Comparison of ENCODE assay signal across 1 cellular context in genomic region chr20:50146732-50147662, GRCh38.
A peak's percentile ranks its signal among the peaks of the same experiment; 100 is the strongest.
TF ChIP-seq lines count a peak whose summit lies in the region.

No MANE protein-coding gene starts in this region.

TF ChIP-seq in HepG2, 621 proteins besides CTCF, POLR2A, EP300 and RAD21 (continued from another document):
- TF ChIP-seq SKIL (CRISPR knock-in tag; IDR thresholded peaks at IDR 0.05; ENCODE audit: borderline replicate concordance) (no peak), ZNF773 (CRISPR knock-in tag; IDR thresholded peaks at IDR 0.05; ENCODE audit: borderline replicate concordance) (no peak), FOXA1 (IDR thresholded peaks at IDR 0.05) (no peak), FOXA1 (CRISPR knock-in tag; IDR thresholded peaks at IDR 0.05) (0 out of 2 replicates have a peak, but pooled peaks have one; percentile 11), FOXP1 (IDR thresholded peaks at IDR 0.05) (no peak), FOXP1 (CRISPR knock-in tag; IDR thresholded peaks at IDR 0.05) (no peak), KDM5B (CRISPR knock-in tag; IDR thresholded peaks at IDR 0.05; ENCODE audit: borderline replicate concordance) (0 out of 2 replicates have a peak, but pooled peaks have one; percentile 44), ETV5 (CRISPR knock-in tag; IDR thresholded peaks at IDR 0.05; ENCODE audit: borderline replicate concordance) (peak; percentile 77; the same call in 1 of the 2 replicates), ZNF576 (CRISPR knock-in tag; IDR thresholded peaks at IDR 0.05) (0 out of 2 replicates have a peak, but pooled peaks have one; percentile 35), SP5 (CRISPR knock-in tag; IDR thresholded peaks at IDR 0.05; ENCODE audit: borderline replicate concordance, low read depth) (peak; percentile 54; the same call in 1 of the 2 replicates), HMG20B (CRISPR knock-in tag; conservative IDR thresholded peaks at IDR 0.05) (no peak), SMAD9 (CRISPR knock-in tag; IDR thresholded peaks at IDR 0.05) (no peak)
